Comparison of ENCODE assay signal across 14 cellular contexts in genomic region chr9:112970939-112971338, GRCh38. TPM values are rescaled to one million over a fixed set of nuclear protein-coding genes. Genes with fewer than 3 reads are reported as not detected.
A peak's percentile ranks its signal among the peaks of the same experiment; 100 is the strongest.
DNase-seq lines count a peak whose midpoint lies in the region; ATAC-seq and TF ChIP-seq lines count a peak whose summit lies in the region.
"Had no signal": no experiment of that assay in that cellular context is flagged by ENCODE, and none has a peak within 500 bp of the region (broad histone marks: within the 10 kb centered on the region; RNA-seq: fewer than 3 reads in every experiment).

No MANE protein-coding gene starts in this region.

- H3K27ac ChIP-seq in WERI-Rb-1, result no peak overlapping the region
- H3K27ac ChIP-seq in effector memory CD4-positive, alpha-beta T cell (ENCODE audit: insufficient read depth, low read length, poor library complexity, severe bottlenecking), result no peak overlapping the region
- H3K27ac ChIP-seq: 22Rv1, neural progenitor cell, upper lobe of left lung had no signal

- peaks cover 30% of the 10 kb centered on the region for H3K27me3 Mint-ChIP-seq in stimulated activated naive CD8-positive, alpha-beta T cell treated with anti-CD3 and anti-CD28 coated beads, Interleukin-15, amount 100 ng/mL, for 72 hours

- H3K36me3 ChIP-seq in WERI-Rb-1 (no peaks in the 10 kb centered on the region), kidney epithelial cell (ENCODE audit: control insufficient read depth, insufficient read depth, low read length) (no peaks in the 10 kb centered on the region)
- no peaks in the 10 kb centered on the region for H3K36me3 ChIP-seq in effector memory CD4-positive, alpha-beta T cell (ENCODE audit: control insufficient read depth, insufficient read depth, low read length)
- H3K36me3 ChIP-seq: neural progenitor cell, upper lobe of left lung had no signal

- H3K4me1 Mint-ChIP-seq in stimulated activated naive CD8-positive, alpha-beta T cell treated with anti-CD3 and anti-CD28 coated beads, Interleukin-15, amount 100 ng/mL, for 72 hours, result no peaks in the 10 kb centered on the region
- H3K4me1 Mint-ChIP-seq: neural progenitor cell, T-helper 17 cell had no signal

- no peak overlapping the region for H3K4me3 Mint-ChIP-seq in stimulated activated naive CD8-positive, alpha-beta T cell treated with anti-CD3 and anti-CD28 coated beads, Interleukin-15, amount 100 ng/mL, for 72 hours
- H3K4me3 Mint-ChIP-seq: neural progenitor cell, T-helper 17 cell had no signal

- H3K27me3 ChIP-seq in WERI-Rb-1 (ENCODE audit: insufficient read depth, low read depth, severe bottlenecking), result peaks cover 63% of the 10 kb centered on the region
- H3K27me3 ChIP-seq in kidney epithelial cell (ENCODE audit: control insufficient read depth, insufficient read depth, low read length), result no peaks in the 10 kb centered on the region
- no peaks in the 10 kb centered on the region for H3K27me3 ChIP-seq in effector memory CD4-positive, alpha-beta T cell (replicated peaks; ENCODE audit: control insufficient read depth, insufficient read depth, low read length, poor library complexity, severe bottlenecking)
- H3K27me3 ChIP-seq: upper lobe of left lung had no signal

- peak; percentile 39 for DNase-seq in DMS 273 (lab: John Stamatoyannopoulos, UW; ENCODE audit: unreplicated experiment)
- DNase-seq in DMS 273 treated with DMSO at 0.1 percent for 48 hours (lab: John Stamatoyannopoulos, UW), result no peak
- DNase-seq in LNCaP clone FGC (ENCODE audit: low read depth), result no peak
- DNase-seq in WERI-Rb-1, result no peak
- DNase-seq in kidney epithelial cell (ENCODE audit: low read depth), result no peak
- no peak for DNase-seq in effector memory CD4-positive, alpha-beta T cell
- no peak for DNase-seq in stimulated activated naive CD8-positive, alpha-beta T cell treated with anti-CD3 and anti-CD28 coated beads, Interleukin-15, amount 100 ng/mL, for 72 hours
- DNase-seq: DMS79 treated with DMSO at 0.1 percent for 48 hours, T-helper 17 cell, upper lobe of left lung had no signal

- peaks cover 10 to 18% of the 10 kb centered on the region in 2 donors for H3K9me3 Mint-ChIP-seq in stimulated activated naive CD8-positive, alpha-beta T cell treated with anti-CD3 and anti-CD28 coated beads, Interleukin-15, amount 100 ng/mL, for 72 hours

- TF ChIP-seq CTCF in LNCaP clone FGC (IDR thresholded peaks at IDR 0.05; ENCODE audit: control insufficient read depth, extremely low read depth, insufficient read depth), result peak; percentile 36
- peak; percentile 31; the same call in 1 of the 2 replicates for TF ChIP-seq CTCF in WERI-Rb-1 (IDR thresholded peaks at IDR 0.05; ENCODE audit: low read depth, low read length)
- TF ChIP-seq CTCF in kidney epithelial cell (IDR thresholded peaks at IDR 0.05; ENCODE audit: insufficient read depth, low read length, poor library complexity, severe bottlenecking), result peak; percentile 7

- H3K4me3 ChIP-seq in LNCaP clone FGC (ENCODE audit: low read depth, low read length) (no peak overlapping the region), WERI-Rb-1 (ENCODE audit: low read depth, low read length) (no peak overlapping the region), kidney epithelial cell (ENCODE audit: low read depth, low read length) (no peak overlapping the region)
- no peak overlapping the region for H3K4me3 ChIP-seq in effector memory CD4-positive, alpha-beta T cell (ENCODE audit: insufficient read depth, low read depth, low read length, poor library complexity, severe bottlenecking)
- H3K4me3 ChIP-seq: neural progenitor cell, upper lobe of left lung had no signal

- peaks cover 10% of the 10 kb centered on the region for H3K9me3 ChIP-seq in WERI-Rb-1 (ENCODE audit: severe bottlenecking)
- no peaks in the 10 kb centered on the region for H3K9me3 ChIP-seq in effector memory CD4-positive, alpha-beta T cell (ENCODE audit: control insufficient read depth, low read length)

- no peaks in the 10 kb centered on the region for H3K4me1 ChIP-seq in effector memory CD4-positive, alpha-beta T cell (ENCODE audit: control insufficient read depth, insufficient read depth, low read length, poor library complexity, severe bottlenecking)
- H3K4me1 ChIP-seq: neural progenitor cell, upper lobe of left lung had no signal

- no peak for ATAC-seq in GM21723 (IDR thresholded peaks at IDR 0.05; ENCODE audit: unreplicated experiment)
- no peak for ATAC-seq in stimulated activated naive CD8-positive, alpha-beta T cell treated with anti-CD3 and anti-CD28 coated beads, Interleukin-15, amount 100 ng/mL, for 72 hours
- ATAC-seq: activated naive CD4-positive, alpha-beta T cell treated with anti-CD3 and anti-CD28 coated beads, Interleukin-2, amount 50 U/mL, for 72 hours; T-helper 17 cell had no signal

- H3K27ac Mint-ChIP-seq in stimulated activated naive CD8-positive, alpha-beta T cell treated with anti-CD3 and anti-CD28 coated beads, Interleukin-15, amount 100 ng/mL, for 72 hours, result peak overlapping the region in 1 of 2 donors; percentile 12
- H3K27ac Mint-ChIP-seq: activated naive CD4-positive, alpha-beta T cell treated with anti-CD3 and anti-CD28 coated beads, Interleukin-2, amount 50 U/mL, for 72 hours; neural progenitor cell; T-helper 17 cell had no signal

RNA-seq across cellular contexts. Expression of gene ZNF883, which starts 41.1 kb away (rescaled TPM):
- total RNA-seq in kidney epithelial cell, result 2.7 and 3.0 TPM in 2 replicates
